In genomic region chr6:140572129-140572528, GRCh38 we compare ENCODE assay signal across 10 cellular contexts.
DNase-seq lines count a peak whose midpoint lies in the region; ATAC-seq and TF ChIP-seq lines count a peak whose summit lies in the region.
"Had no signal": no experiment of that assay in that cellular context is flagged by ENCODE, and none has a peak within 500 bp of the region (broad histone marks: within the 10 kb centered on the region; RNA-seq: fewer than 3 reads in every experiment).

No MANE protein-coding gene starts in this region.

- DNase-seq in H4 (ENCODE audit: low spot score) (peak; percentile 88), epidermal melanocyte (ENCODE audit: insufficient read length, low spot score) (peak; percentile 14), pulmonary artery endothelial cell (ENCODE audit: low read depth, low spot score) (peak; percentile 90), NCI-H128 (lab: John Stamatoyannopoulos, UW; ENCODE audit: unreplicated experiment) (no peak), SW480 (ENCODE audit: low spot score) (no peak), NCI-H345 (lab: John Stamatoyannopoulos, UW) (no peak)
- DNase-seq: effector memory CD4-positive, alpha-beta T cell; naive B cell had no signal

- ATAC-seq in HG03354 (IDR thresholded peaks at IDR 0.05; ENCODE audit: poor library complexity, severe bottlenecking, unreplicated experiment): no peak

TF ChIP-seq in PFSK-1, 5 proteins besides CTCF, POLR2A, EP300 and RAD21:
- 0 out of 2 replicates have a peak, but pooled peaks have one; percentile 45 for TF ChIP-seq SIN3A (IDR thresholded peaks at IDR 0.05; ENCODE audit: borderline replicate concordance, insufficient read depth, low read length)
- TF ChIP-seq, protein P1, sequence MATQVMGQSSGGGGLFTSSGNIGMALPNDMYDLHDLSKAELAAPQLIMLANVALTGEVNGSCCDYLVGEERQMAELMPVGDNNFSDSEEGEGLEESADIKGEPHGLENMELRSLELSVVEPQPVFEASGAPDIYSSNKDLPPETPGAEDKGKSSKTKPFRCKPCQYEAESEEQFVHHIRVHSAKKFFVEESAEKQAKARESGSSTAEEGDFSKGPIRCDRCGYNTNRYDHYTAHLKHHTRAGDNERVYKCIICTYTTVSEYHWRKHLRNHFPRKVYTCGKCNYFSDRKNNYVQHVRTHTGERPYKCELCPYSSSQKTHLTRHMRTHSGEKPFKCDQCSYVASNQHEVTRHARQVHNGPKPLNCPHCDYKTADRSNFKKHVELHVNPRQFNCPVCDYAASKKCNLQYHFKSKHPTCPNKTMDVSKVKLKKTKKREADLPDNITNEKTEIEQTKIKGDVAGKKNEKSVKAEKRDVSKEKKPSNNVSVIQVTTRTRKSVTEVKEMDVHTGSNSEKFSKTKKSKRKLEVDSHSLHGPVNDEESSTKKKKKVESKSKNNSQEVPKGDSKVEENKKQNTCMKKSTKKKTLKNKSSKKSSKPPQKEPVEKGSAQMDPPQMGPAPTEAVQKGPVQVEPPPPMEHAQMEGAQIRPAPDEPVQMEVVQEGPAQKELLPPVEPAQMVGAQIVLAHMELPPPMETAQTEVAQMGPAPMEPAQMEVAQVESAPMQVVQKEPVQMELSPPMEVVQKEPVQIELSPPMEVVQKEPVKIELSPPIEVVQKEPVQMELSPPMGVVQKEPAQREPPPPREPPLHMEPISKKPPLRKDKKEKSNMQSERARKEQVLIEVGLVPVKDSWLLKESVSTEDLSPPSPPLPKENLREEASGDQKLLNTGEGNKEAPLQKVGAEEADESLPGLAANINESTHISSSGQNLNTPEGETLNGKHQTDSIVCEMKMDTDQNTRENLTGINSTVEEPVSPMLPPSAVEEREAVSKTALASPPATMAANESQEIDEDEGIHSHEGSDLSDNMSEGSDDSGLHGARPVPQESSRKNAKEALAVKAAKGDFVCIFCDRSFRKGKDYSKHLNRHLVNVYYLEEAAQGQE (IDR thresholded peaks at IDR 0.05; ENCODE audit: insufficient read depth in 1 of 2, low read depth in 2 of 2, low read length in 2 of 2): no peak

Comparison
In these comparisons a context has a peak if more than half of its experiments do, and no peak if none do; other contexts are left out.
1. DNase-seq: peak in H4 (single experiment), epidermal melanocyte (single experiment) and pulmonary artery endothelial cell (single experiment); none in NCI-H128 (single experiment), SW480 (single experiment) and NCI-H345 (single experiment).